In the genomic region with DNA sequence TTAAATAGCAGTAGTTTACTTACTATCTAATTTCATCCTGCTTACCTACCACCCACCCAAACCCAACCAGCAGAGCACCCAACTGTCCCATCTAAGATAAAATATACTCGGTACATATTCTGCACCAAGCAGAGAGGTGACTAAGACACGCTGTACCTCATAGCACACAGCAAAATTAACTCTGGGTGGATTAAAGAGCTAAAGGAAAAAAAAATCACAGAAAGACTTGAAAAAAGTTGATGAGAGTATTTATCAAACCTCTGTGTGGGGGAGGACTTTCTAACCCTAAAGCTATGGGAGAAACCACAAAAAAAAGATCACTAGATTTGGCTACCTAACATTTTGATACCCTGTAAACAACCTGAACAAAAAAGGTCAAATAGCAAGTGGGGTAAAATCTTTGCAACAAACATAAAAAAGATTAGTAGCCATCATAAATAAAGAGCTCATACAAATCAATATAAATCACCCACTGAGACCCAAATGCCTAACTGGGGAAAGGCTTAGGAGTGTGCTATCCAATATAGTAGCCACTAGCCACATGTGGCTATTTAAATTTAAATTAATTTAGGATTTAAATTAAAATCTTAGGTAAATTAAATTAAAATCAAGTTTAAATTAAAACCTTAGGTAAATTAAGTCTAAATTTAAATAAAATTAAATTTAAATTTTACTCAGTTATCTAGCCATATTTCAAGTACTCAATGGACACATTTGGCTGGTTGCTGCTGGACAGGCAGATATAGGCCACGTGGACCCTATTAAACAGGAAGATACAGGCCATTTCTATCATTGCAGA, we compare ENCODE assay signal across 23 cellular contexts. TPM values are rescaled to one million over a fixed set of nuclear protein-coding genes. Genes with fewer than 3 reads are reported as not detected.
DNase-seq lines count a peak whose midpoint lies in the region; ATAC-seq lines count a peak whose summit lies in the region.
"Had no signal": no experiment of that assay in that cellular context is flagged by ENCODE, and none has a peak within 500 bp of the region (broad histone marks: within the 10 kb centered on the region; RNA-seq: fewer than 3 reads in every experiment).

No MANE protein-coding gene starts in this region.

- ATAC-seq in activated CD4-positive, alpha-beta T cell treated with anti-CD3 and anti-CD28 coated beads for 36 hours: peak; percentile 54
- ATAC-seq in activated T-cell treated with anti-CD3 and anti-CD28 coated beads, Interleukin-2, amount 50 U/mL, for 72 hours (replicated peaks in 1 of 2): peak; percentile 32 to 42
- ATAC-seq: GM12878 had no signal

- no peaks in the 10 kb centered on the region for H3K9me3 Mint-ChIP-seq in activated CD4-positive, alpha-beta T cell treated with anti-CD3 and anti-CD28 coated beads for 36 hours (ENCODE audit: low read depth)
- H3K9me3 Mint-ChIP-seq in CD4-positive, alpha-beta memory T cell: peaks cover 0 to 2% (median 0%) of the 10 kb centered on the region in 8 donors
- H3K9me3 Mint-ChIP-seq in activated T-cell treated with anti-CD3 and anti-CD28 coated beads, Interleukin-2, amount 50 U/mL, for 72 hours: no peaks in the 10 kb centered on the region
- H3K9me3 Mint-ChIP-seq: HFFc6 had no signal

- H3K27me3 Mint-ChIP-seq in activated CD4-positive, alpha-beta T cell treated with anti-CD3 and anti-CD28 coated beads for 36 hours: no peaks in the 10 kb centered on the region
- no peaks in the 10 kb centered on the region for H3K27me3 Mint-ChIP-seq in CD4-positive, alpha-beta memory T cell
- H3K27me3 Mint-ChIP-seq in activated T-cell treated with anti-CD3 and anti-CD28 coated beads, Interleukin-2, amount 50 U/mL, for 72 hours (ENCODE audit: low read depth): no peaks in the 10 kb centered on the region

- H3K27ac ChIP-seq in CD4-positive, alpha-beta memory T cell (ENCODE audit: low read depth, low read length): peak overlapping the region; percentile 52
- H3K27ac ChIP-seq in epithelial cell of prostate: peak overlapping the region; percentile 43
- H3K27ac ChIP-seq: neutrophil, RWPE1 had no signal

- peak overlapping the region in 1 of 2 donors; percentile 5 for H3K4me3 ChIP-seq in CD4-positive, alpha-beta memory T cell (ENCODE audit: low read length in 2 of 2)
- H3K4me3 ChIP-seq: GM12878, GM23338 had no signal

- no peaks in the 10 kb centered on the region for H3K27me3 ChIP-seq in CD4-positive, alpha-beta memory T cell (ENCODE audit: insufficient read depth, low read length)

- intact Hi-C loops in activated CD4-positive, alpha-beta T cell treated with anti-CD3 and anti-CD28 coated beads for 36 hours (cut with DNase I, micrococcal nuclease): loop anchor here in 1 of 2 experiments (5.0 kb wide), 1 partner anchor 36 kb away; no protein-coding TSS in a partner anchor
- intact Hi-C loops in CD4-positive, alpha-beta memory T cell (cut with micrococcal nuclease): loop anchor here (1.0 to 5.0 kb wide), 4 partner anchors 15 to 50 kb away; no protein-coding TSS in a partner anchor

- H3K36me3 ChIP-seq in CD4-positive, alpha-beta memory T cell (ENCODE audit: insufficient read depth, low read length): no peaks in the 10 kb centered on the region
- H3K36me3 ChIP-seq: neutrophil had no signal

- peaks cover 98% of the 10 kb centered on the region for H3K4me1 ChIP-seq in CD4-positive, alpha-beta memory T cell (ENCODE audit: insufficient read depth, low read length)
- H3K4me1 ChIP-seq: Caco-2 had no signal

- POLR2A ChIA-PET in activated CD4-positive, alpha-beta T cell treated with anti-CD3 and anti-CD28 coated beads for 36 hours (lab: Charles Lee): interaction anchor here (0.6 to 1.7 kb wide), 7 partner anchors 11 to 54 kb away, joined by 3 to 11 read pairs (median 4); no protein-coding TSS in a partner anchor
- POLR2A ChIA-PET in CD4-positive, alpha-beta memory T cell (lab: Charles Lee; ENCODE audit: partially characterized antibody): interaction anchor here (0.8 to 26.1 kb wide), 16 partner anchors 13 to 165 kb away, joined by 3 to 1022 read pairs (median 10); partner anchors contain the start of gene CD5

- in situ Hi-C loops in G401 (cut with HindIII; ENCODE audit: low sequenced_read_pairs): no loop called here

- DNase-seq in activated CD4-positive, alpha-beta T cell treated with anti-CD3 and anti-CD28 coated beads for 36 hours: no peak
- no peak for DNase-seq in activated CD4-positive, alpha-beta T cell treated with anti-CD3 and anti-CD28 coated beads, Interleukin-2, amount 50 U/mL, for 48 hours
- DNase-seq in CD4-positive, alpha-beta memory T cell: peak; percentile 51 to 57 (median 53)
- no peak for DNase-seq in activated T-cell treated with anti-CD3 and anti-CD28 coated beads, Interleukin-2, amount 50 U/mL, for 72 hours
- no peak for DNase-seq in epithelial cell of prostate (ENCODE audit: low read depth, low spot score)
- DNase-seq in DMS53 treated with DMSO at 0.1 percent for 48 hours (lab: John Stamatoyannopoulos, UW; ENCODE audit: unreplicated experiment): no peak
- DNase-seq in G401 (ENCODE audit: low spot score): no peak
- no peak for DNase-seq in NCI-H1436 (lab: John Stamatoyannopoulos, UW)
- DNase-seq: 8988T, HFFc6, NCI-H1048, NCI-H1930, T-helper 9 cell had no signal

- H3K36me3 Mint-ChIP-seq in activated CD4-positive, alpha-beta T cell treated with anti-CD3 and anti-CD28 coated beads for 36 hours (ENCODE audit: low read depth): peaks cover 72% of the 10 kb centered on the region
- peaks cover 4 to 5% of the 10 kb centered on the region in 2 donors for H3K36me3 Mint-ChIP-seq in CD4-positive, alpha-beta memory T cell
- H3K36me3 Mint-ChIP-seq in activated T-cell treated with anti-CD3 and anti-CD28 coated beads, Interleukin-2, amount 50 U/mL, for 72 hours (ENCODE audit: insufficient read depth in 2 of 2): peaks cover 6 to 20% of the 10 kb centered on the region in 2 donors

- peak overlapping the region; percentile 87 for H3K4me3 Mint-ChIP-seq in activated CD4-positive, alpha-beta T cell treated with anti-CD3 and anti-CD28 coated beads for 36 hours
- H3K4me3 Mint-ChIP-seq in CD4-positive, alpha-beta memory T cell: peak overlapping the region; percentile 45 to 90 (median 77)
- peak overlapping the region; percentile 83 to 86 for H3K4me3 Mint-ChIP-seq in activated T-cell treated with anti-CD3 and anti-CD28 coated beads, Interleukin-2, amount 50 U/mL, for 72 hours
- H3K4me3 Mint-ChIP-seq: GM23338, HFFc6 had no signal

- CTCF ChIA-PET in activated CD4-positive, alpha-beta T cell treated with anti-CD3 and anti-CD28 coated beads for 36 hours (lab: Charles Lee): interaction anchor here (0.6 to 7.3 kb wide), 7 partner anchors 12 to 84 kb away, joined by 3 to 64 read pairs (median 3); no protein-coding TSS in a partner anchor
- CTCF ChIA-PET in CD4-positive, alpha-beta memory T cell (lab: Charles Lee; ENCODE audit: partially characterized antibody): interaction anchor here (0.7 to 2.8 kb wide), 7 partner anchors 10 to 163 kb away, joined by 3 to 16 read pairs (median 4); partner anchors contain the start of gene TMEM109

- peak overlapping the region; percentile 99 for H3K27ac Mint-ChIP-seq in activated CD4-positive, alpha-beta T cell treated with anti-CD3 and anti-CD28 coated beads for 36 hours
- peak overlapping the region; percentile 88 to 100 (median 99) for H3K27ac Mint-ChIP-seq in CD4-positive, alpha-beta memory T cell
- peak overlapping the region; percentile 93 for H3K27ac Mint-ChIP-seq in activated T-cell treated with anti-CD3 and anti-CD28 coated beads, Interleukin-2, amount 50 U/mL, for 72 hours
- H3K27ac Mint-ChIP-seq: GM23338, HFFc6, progenitor cell of endocrine pancreas had no signal

- H3K9me3 ChIP-seq in CD4-positive, alpha-beta memory T cell (ENCODE audit: control insufficient read depth in 1 of 2, low read length in 2 of 2): no peaks in the 10 kb centered on the region
- H3K9me3 ChIP-seq: Caco-2, neutrophil had no signal

- H3K4me1 Mint-ChIP-seq in activated CD4-positive, alpha-beta T cell treated with anti-CD3 and anti-CD28 coated beads for 36 hours: peaks cover 89% of the 10 kb centered on the region
- peaks cover 53 to 92% (median 73%) of the 10 kb centered on the region in 4 donors for H3K4me1 Mint-ChIP-seq in CD4-positive, alpha-beta memory T cell
- H3K4me1 Mint-ChIP-seq in activated T-cell treated with anti-CD3 and anti-CD28 coated beads, Interleukin-2, amount 50 U/mL, for 72 hours (ENCODE audit: low read depth): peaks cover 98% of the 10 kb centered on the region
- H3K4me1 Mint-ChIP-seq: GM23338 had no signal

RNA-seq across cellular contexts. Expression of gene CD5, which starts 25.6 kb away (rescaled TPM):
- total RNA-seq in activated CD4-positive, alpha-beta T cell treated with anti-CD3 and anti-CD28 coated beads for 36 hours: 100 to 1,000 TPM; 298 to 399 TPM
- 100 to 1,000 TPM; 283 to 289 TPM for total RNA-seq in CD4-positive, alpha-beta memory T cell
- polyA plus RNA-seq in CD4-positive, alpha-beta memory T cell: 100 to 1,000 TPM; 170 to 323 TPM
- 100 to 1,000 TPM; 285 to 317 TPM for total RNA-seq in activated T-cell treated with anti-CD3 and anti-CD28 coated beads, Interleukin-2, amount 50 U/mL, for 72 hours
- 0.06 TPM in 1 of 2 replicates, not detected in the other for total RNA-seq in G401 (2014; rRNA removed; shearing (Covaris generic))
- total RNA-seq: Caco-2, cerebellum, GM23338, HFFc6, IMR-90, mammary epithelial cell, progenitor cell of endocrine pancreas, urinary bladder had no signal
- polyA plus RNA-seq: GM23338, IMR-90, mammary epithelial cell had no signal

Comparison
In these comparisons a context has a peak if more than half of its experiments do, and no peak if none do; other contexts are left out.
1. DNase-seq: peak in CD4-positive, alpha-beta memory T cell (5 of 5); none in activated CD4-positive, alpha-beta T cell treated with anti-CD3 and anti-CD28 coated beads for 36 hours (single experiment), activated CD4-positive, alpha-beta T cell treated with anti-CD3 and anti-CD28 coated beads, Interleukin-2, amount 50 U/mL, for 48 hours (0 of 2), activated T-cell treated with anti-CD3 and anti-CD28 coated beads, Interleukin-2, amount 50 U/mL, for 72 hours (0 of 2), epithelial cell of prostate (single experiment), DMS53 treated with DMSO at 0.1 percent for 48 hours (single experiment), G401 (single experiment) and NCI-H1436 (single experiment).
2. RNA of gene CD5, which starts 25.6 kb away (total RNA-seq): 298 to 399 TPM in activated CD4-positive, alpha-beta T cell treated with anti-CD3 and anti-CD28 coated beads for 36 hours, 285 to 317 TPM in activated T-cell treated with anti-CD3 and anti-CD28 coated beads, Interleukin-2, amount 50 U/mL, for 72 hours and 283 to 289 TPM in CD4-positive, alpha-beta memory T cell; 0.06 TPM in G401; every median in the first group is over 100 times any median in the second.
3. Peak in every context shown above with its lines, with median percentiles within 50 percentile points of each other: H3K27ac Mint-ChIP-seq and H3K4me3 Mint-ChIP-seq.